In the genomic region with DNA sequence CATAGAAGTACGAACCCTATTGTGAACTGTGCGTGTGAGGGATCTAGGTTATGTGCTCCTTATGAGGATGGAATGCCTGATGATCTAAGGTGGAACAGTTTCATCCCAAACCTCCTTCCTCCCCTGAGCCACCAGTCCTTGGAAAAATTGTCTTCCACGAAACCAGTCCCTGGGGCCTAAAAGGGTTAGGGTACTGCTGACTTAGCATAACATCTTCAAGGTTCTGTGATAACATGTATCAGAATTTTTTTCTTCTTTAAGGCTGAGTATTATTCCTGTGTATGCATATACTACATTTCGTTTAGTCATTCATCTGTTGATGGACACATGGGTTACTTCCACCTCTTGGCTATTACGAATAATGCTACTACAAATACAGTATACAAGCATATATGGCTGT, we compare ENCODE assay signal across 25 cellular contexts.
DNase-seq lines count a peak whose midpoint lies in the region; ATAC-seq, FAIRE-seq and TF ChIP-seq lines count a peak whose summit lies in the region.
"Had no signal": no experiment of that assay in that cellular context is flagged by ENCODE, and none has a peak within 500 bp of the region (broad histone marks: within the 10 kb centered on the region; RNA-seq: fewer than 3 reads in every experiment).

No MANE protein-coding gene starts in this region.

- H3K27ac ChIP-seq in IMR-90 (ENCODE audit: insufficient read depth, low read length), result no peak overlapping the region
- H3K27ac ChIP-seq: 22Rv1; BLaER1 treated with 17β-estradiol and CSF1 and Interleukin-3, amounts not matched to agents 10 nM and 100 nM had no signal

- dilution Hi-C loops in IMR-90 (cut with HindIII; ENCODE audit: low sequenced_read_pairs, unreplicated experiment), result no loop called here

- no peak for TF ChIP-seq POLR2A in IMR-90 (IDR thresholded peaks at IDR 0.05; ENCODE audit: low read depth, low read length)

- H3K4me3 ChIP-seq in IMR-90 (ENCODE audit: insufficient read depth, low read depth, low read length), result no peak overlapping the region
- no peak overlapping the region for H3K4me3 ChIP-seq in bronchial epithelial cell (ENCODE audit: low read depth, low read length)
- H3K4me3 ChIP-seq: BLaER1 treated with 17β-estradiol and CSF1 and Interleukin-3, amounts not matched to agents 10 nM and 100 nM; GM12878; HAP-1 had no signal

- H3K23ac ChIP-seq in IMR-90 (ENCODE audit: low read depth, low read length), result no peak overlapping the region

- no peak overlapping the region for H3K4ac ChIP-seq in IMR-90 (ENCODE audit: low read depth, low read length)

- CTCF ChIA-PET in IMR-90 (lab: Yijun Ruan, JAX), result no interaction called here

- no peak overlapping the region for H3K14ac ChIP-seq in IMR-90 (replicated peaks; ENCODE audit: low read depth, low read length)

- H2AK5ac ChIP-seq in IMR-90 (ENCODE audit: low read depth, low read length), result no peak overlapping the region

- no peaks in the 10 kb centered on the region for H3K79me1 ChIP-seq in IMR-90 (ENCODE audit: low read depth in 1 of 2, low read length in 2 of 2)

- no peak overlapping the region for H3K56ac ChIP-seq in IMR-90 (ENCODE audit: extremely low read depth, insufficient read depth, low read length)

- TF ChIP-seq RAD21 in IMR-90 (IDR thresholded peaks at IDR 0.05; ENCODE audit: low read length), result no peak

- POLR2A ChIA-PET in IMR-90 (lab: Charles Lee; ENCODE audit: unreplicated experiment), result no interaction called here

- no peak overlapping the region for H2AK9ac ChIP-seq in IMR-90 (replicated peaks; ENCODE audit: low read depth, low read length, poor library complexity)

- H3K27ac Mint-ChIP-seq in activated naive CD4-positive, alpha-beta T cell treated with anti-CD3 and anti-CD28 coated beads, Interleukin-2, amount 50 U/mL, for 24 hours, result peak overlapping the region; percentile 24
- peak overlapping the region in 1 of 2 donors; percentile 13 for H3K27ac Mint-ChIP-seq in activated naive CD4-positive, alpha-beta T cell treated with anti-CD3 and anti-CD28 coated beads, Interleukin-2, amount 50 U/mL, for 72 hours
- H3K27ac Mint-ChIP-seq: CD14-positive monocyte; CD4-positive, alpha-beta T cell; CD8-positive, alpha-beta memory T cell; HFFc6 had no signal

- H2BK120ac ChIP-seq in IMR-90 (ENCODE audit: low read depth, low read length), result no peak overlapping the region

- H4K5ac ChIP-seq in IMR-90 (ENCODE audit: low read depth, low read length), result no peak overlapping the region

- BruUV-seq in IMR-90 (replicated peaks; lab: Mats Ljungman, UMichigan), result no TSS peak

- H4K91ac ChIP-seq in IMR-90 (ENCODE audit: insufficient read depth, low read depth, low read length), result no peak overlapping the region

- no CpG with 5 or more reads among the region's 5 CpGs for WGBS in IMR-90 (ENCODE audit: extremely low coverage in 2 of 2, insufficient read length in 1 of 2), 2 experiments

- H3K27me3 ChIP-seq in IMR-90 (ENCODE audit: control insufficient read depth, insufficient read depth, low read length) (no peaks in the 10 kb centered on the region), bronchial epithelial cell (ENCODE audit: control insufficient read depth, insufficient read depth, low read length) (no peaks in the 10 kb centered on the region)
- H3K27me3 ChIP-seq: BE2C; BLaER1 treated with 17β-estradiol and CSF1 and Interleukin-3, amounts not matched to agents 10 nM and 100 nM had no signal

- no peak for DNase-seq in activated naive CD4-positive, alpha-beta T cell treated with anti-CD3 and anti-CD28 coated beads, Interleukin-2, amount 50 U/mL, for 72 hours (ENCODE audit: low spot score in 2 of 2)
- DNase-seq in IMR-90 (no peak), bronchial epithelial cell (ENCODE audit: low read depth) (no peak), left cardiac atrium (no peak)
- DNase-seq: ACHN; AML-193; BE2C; CD4-positive, alpha-beta T cell; CD8-positive, alpha-beta memory T cell; DMS 273 treated with DMSO at 0.1 percent for 48 hours; DMS79; EL; GDM1; GOT3; HFFc6 had no signal

- H3K27me3 Mint-ChIP-seq in activated naive CD4-positive, alpha-beta T cell treated with anti-CD3 and anti-CD28 coated beads, Interleukin-2, amount 50 U/mL, for 24 hours, result no peaks in the 10 kb centered on the region
- H3K27me3 Mint-ChIP-seq: CD4-positive, alpha-beta T cell had no signal

- FAIRE-seq in bronchial epithelial cell (lab: Jason Lieb, UNC), result peak; percentile 7
- FAIRE-seq: A204.1, D721Med, GM12878, H54 had no signal

- H2AFZ ChIP-seq in IMR-90 (replicated peaks; ENCODE audit: low read length, poor library complexity), result no peak overlapping the region

- peaks cover 34% of the 10 kb centered on the region for H3K36me3 Mint-ChIP-seq in activated naive CD4-positive, alpha-beta T cell treated with anti-CD3 and anti-CD28 coated beads, Interleukin-2, amount 50 U/mL, for 24 hours
- H3K36me3 Mint-ChIP-seq in activated naive CD4-positive, alpha-beta T cell treated with anti-CD3 and anti-CD28 coated beads, Interleukin-2, amount 50 U/mL, for 72 hours, result peaks cover 11 to 87% of the 10 kb centered on the region in 2 donors
- H3K36me3 Mint-ChIP-seq: CD14-positive monocyte had no signal

- no peak overlapping the region for H2BK15ac ChIP-seq in IMR-90 (ENCODE audit: low read depth, low read length)

- peaks cover 80% of the 10 kb centered on the region for H3K4me1 Mint-ChIP-seq in activated naive CD4-positive, alpha-beta T cell treated with anti-CD3 and anti-CD28 coated beads, Interleukin-2, amount 50 U/mL, for 24 hours
- H3K4me1 Mint-ChIP-seq: CD14-positive monocyte; CD8-positive, alpha-beta memory T cell had no signal

- no peak for ATAC-seq in activated naive CD4-positive, alpha-beta T cell treated with anti-CD3 and anti-CD28 coated beads, Interleukin-2, amount 50 U/mL, for 72 hours
- ATAC-seq in IMR-90 (ENCODE audit: low read depth), result no peak
- no peak for ATAC-seq in left cardiac atrium
- no peak for ATAC-seq in HG03354 (IDR thresholded peaks at IDR 0.05; ENCODE audit: poor library complexity, severe bottlenecking, unreplicated experiment)
- ATAC-seq: GM12878 had no signal

- H3K4me3 Mint-ChIP-seq in activated naive CD4-positive, alpha-beta T cell treated with anti-CD3 and anti-CD28 coated beads, Interleukin-2, amount 50 U/mL, for 24 hours, result no peak overlapping the region
- H3K4me3 Mint-ChIP-seq: CD14-positive monocyte; CD4-positive, alpha-beta T cell; CD8-positive, alpha-beta memory T cell; HFFc6 had no signal

- H4K8ac ChIP-seq in IMR-90 (ENCODE audit: low read depth in 2 of 2, low read length in 2 of 2), result no peak overlapping the region

- H3K18ac ChIP-seq in IMR-90 (ENCODE audit: low read depth, low read length), result no peak overlapping the region

- H4K20me1 ChIP-seq in IMR-90 (ENCODE audit: insufficient read depth, low read length), result no peaks in the 10 kb centered on the region
- H4K20me1 ChIP-seq: BLaER1 treated with 17β-estradiol and CSF1 and Interleukin-3, amounts not matched to agents 10 nM and 100 nM had no signal

- H3K4me2 ChIP-seq in IMR-90 (ENCODE audit: low read depth, low read length), result no peak overlapping the region
- H3K4me2 ChIP-seq: BLaER1 treated with 17β-estradiol and CSF1 and Interleukin-3, amounts not matched to agents 10 nM and 100 nM had no signal

- intact Hi-C loops in IMR-90 (cut with micrococcal nuclease) (no loop called here), left cardiac atrium (cut with DNase I) (no loop called here)

- in situ Hi-C loops in IMR-90 (cut with MboI; ENCODE audit: low sequenced_read_pairs), result no loop called here

- no peaks in the 10 kb centered on the region for H3K9me1 ChIP-seq in IMR-90 (ENCODE audit: insufficient read depth, low read length)

- H2BK5ac ChIP-seq in IMR-90 (ENCODE audit: low read depth, low read length, poor library complexity, severe bottlenecking), result no peak overlapping the region

- no peak overlapping the region for H2BK20ac ChIP-seq in IMR-90 (ENCODE audit: low read depth, low read length)

- no peaks in the 10 kb centered on the region; the same call in 1 of the 2 replicates for H3K9me3 ChIP-seq in IMR-90 (ENCODE audit: control insufficient read depth, insufficient read depth, low read length)
- H3K9me3 ChIP-seq: BE2C, HAP-1 had no signal

- TF ChIP-seq CTCF in IMR-90 (conservative IDR thresholded peaks at IDR 0.05; ENCODE audit: low read depth, low read length), result no peak
- TF ChIP-seq CTCF in bronchial epithelial cell (IDR thresholded peaks at IDR 0.05; ENCODE audit: insufficient read depth, low read length, severe bottlenecking), result no peak

- H3K9me3 Mint-ChIP-seq in activated naive CD4-positive, alpha-beta T cell treated with anti-CD3 and anti-CD28 coated beads, Interleukin-2, amount 50 U/mL, for 24 hours, result peaks cover 9% of the 10 kb centered on the region
- peaks cover 4 to 30% of the 10 kb centered on the region in 2 donors for H3K9me3 Mint-ChIP-seq in activated naive CD4-positive, alpha-beta T cell treated with anti-CD3 and anti-CD28 coated beads, Interleukin-2, amount 50 U/mL, for 72 hours

- no peak overlapping the region for H3K9ac ChIP-seq in IMR-90 (ENCODE audit: low read depth, low read length)
- H3K9ac ChIP-seq: BLaER1 treated with 17β-estradiol and CSF1 and Interleukin-3, amounts not matched to agents 10 nM and 100 nM had no signal

- H3K4me1 ChIP-seq in IMR-90 (ENCODE audit: control insufficient read depth, insufficient read depth, low read length), result no peaks in the 10 kb centered on the region
- H3K4me1 ChIP-seq: BE2C; BLaER1 treated with 17β-estradiol and CSF1 and Interleukin-3, amounts not matched to agents 10 nM and 100 nM; HAP-1 had no signal

- H3K36me3 ChIP-seq in IMR-90 (ENCODE audit: control insufficient read depth, insufficient read depth, low read length), result no peaks in the 10 kb centered on the region
- H3K36me3 ChIP-seq in bronchial epithelial cell (ENCODE audit: control insufficient read depth, insufficient read depth, low read length), result no peaks in the 10 kb centered on the region
- H3K36me3 ChIP-seq: BE2C; BLaER1 treated with 17β-estradiol and CSF1 and Interleukin-3, amounts not matched to agents 10 nM and 100 nM; HAP-1 had no signal

TF ChIP-seq in IMR-90, 13 proteins besides CTCF, POLR2A, EP300 and RAD21:
- TF ChIP-seq SMC3 (IDR thresholded peaks at IDR 0.05; ENCODE audit: low read depth, low read length) (no peak), NFE2L2 (IDR thresholded peaks at IDR 0.05; ENCODE audit: low read depth, low read length) (no peak), MAFK (IDR thresholded peaks at IDR 0.05; ENCODE audit: low read depth, low read length) (peak; percentile 28)
